Comparison of ENCODE assay signal across 19 cellular contexts in the genomic region with DNA sequence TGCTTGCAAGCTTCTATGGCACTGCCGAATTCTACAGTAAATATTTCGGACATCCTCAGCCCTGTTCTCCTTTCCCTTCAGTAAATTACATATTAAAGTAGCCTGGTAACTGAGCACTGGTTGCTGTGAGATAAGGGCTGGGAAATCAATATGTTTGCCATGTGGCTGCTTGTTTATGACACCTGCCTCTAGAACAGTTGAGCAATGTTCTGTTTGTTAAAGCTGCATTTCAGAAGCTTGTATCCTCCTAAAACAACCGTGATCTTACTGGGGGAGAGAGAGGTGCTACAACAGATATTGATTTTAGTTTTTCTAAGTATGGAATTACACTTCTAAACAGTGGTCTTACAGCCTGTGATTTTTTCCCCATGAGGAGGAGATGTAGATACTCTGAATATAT. TPM values are rescaled to one million over a fixed set of nuclear protein-coding genes. Genes with fewer than 3 reads are reported as not detected.
DNase-seq lines count a peak whose midpoint lies in the region; ATAC-seq, FAIRE-seq and TF ChIP-seq lines count a peak whose summit lies in the region.
"Had no signal": no experiment of that assay in that cellular context is flagged by ENCODE, and none has a peak within 500 bp of the region (broad histone marks: within the 10 kb centered on the region; RNA-seq: fewer than 3 reads in every experiment).

No MANE protein-coding gene starts in this region.

- no peak for TF ChIP-seq POLR2A in HepG2 (IDR thresholded peaks at IDR 0.05; ENCODE audit: insufficient read depth in 1 of 2, low read depth in 2 of 2, low read length in 2 of 2)

- in situ Hi-C loops in HepG2 (cut with HindIII; ENCODE audit: extremely low pct_ligation_motif_present, low pct_unique_long_range_greater_than_20kb): no loop called here

- 2% methylated on average over 3 of the region's 3 CpGs for WGBS in HepG2 (ENCODE audit: low lambda C conversion rate)

- no peak for TF ChIP-seq CTCF in 22Rv1 (IDR thresholded peaks at IDR 0.05)
- TF ChIP-seq CTCF in Loucy (conservative IDR thresholded peaks at IDR 0.05; ENCODE audit: low read length): no peak
- no peak for TF ChIP-seq CTCF in HepG2 (CRISPR knock-in tag; IDR thresholded peaks at IDR 0.05)

- H3K27me3 Mint-ChIP-seq in stimulated activated naive B cell treated with anti-CD40 and anti-IgM and Interleukin-4, amounts not matched to agents 10 μg/mL and 1 μg/mL and 100 μg/mL, for 72 hours: no peaks in the 10 kb centered on the region
- H3K27me3 Mint-ChIP-seq: activated naive CD8-positive, alpha-beta T cell treated with anti-CD3 and anti-CD28 coated beads, Interleukin-2, amount 50 U/mL, for 24 hours; T-cell had no signal

- H3K79me2 ChIP-seq in Loucy (ENCODE audit: insufficient read depth, low read length): no peaks in the 10 kb centered on the region
- H3K79me2 ChIP-seq in HepG2 (ENCODE audit: insufficient read depth, low read length): no peaks in the 10 kb centered on the region

- CTCF ChIA-PET in HepG2 (lab: Yijun Ruan, JAX; ENCODE audit: low intra/inter-chr PET ratio, low total read pairs): no interaction called here

- H3K27me3 ChIP-seq in Loucy (ENCODE audit: insufficient read depth, low read length, poor library complexity, severe bottlenecking) (no peaks in the 10 kb centered on the region), HepG2 (ENCODE audit: control insufficient read depth in 1 of 2, insufficient read depth in 2 of 2, low read length in 2 of 2) (peaks cover 0 to 2% of the 10 kb centered on the region in 2 experiments; a peak in 1 of 5 replicates)

- no peaks in the 10 kb centered on the region for H3K9me2 ChIP-seq in Loucy (replicated peaks; ENCODE audit: low read depth, low read length)

- H4K20me1 ChIP-seq in Loucy (ENCODE audit: insufficient read depth, low read length, poor library complexity, severe bottlenecking) (no peaks in the 10 kb centered on the region), HepG2 (ENCODE audit: insufficient read depth, low read length) (no peaks in the 10 kb centered on the region)

- H3K36me3 Mint-ChIP-seq in stimulated activated naive B cell treated with anti-CD40 and anti-IgM and Interleukin-4, amounts not matched to agents 10 μg/mL and 1 μg/mL and 100 μg/mL, for 72 hours: no peaks in the 10 kb centered on the region
- H3K36me3 Mint-ChIP-seq: T-cell had no signal

- no peaks in the 10 kb centered on the region for H3K9me3 Mint-ChIP-seq in stimulated activated naive B cell treated with anti-CD40 and anti-IgM and Interleukin-4, amounts not matched to agents 10 μg/mL and 1 μg/mL and 100 μg/mL, for 72 hours
- H3K9me3 Mint-ChIP-seq: activated naive CD8-positive, alpha-beta T cell treated with anti-CD3 and anti-CD28 coated beads, Interleukin-2, amount 50 U/mL, for 24 hours; T-cell had no signal

- H3K4me1 Mint-ChIP-seq in stimulated activated naive B cell treated with anti-CD40 and anti-IgM and Interleukin-4, amounts not matched to agents 10 μg/mL and 1 μg/mL and 100 μg/mL, for 72 hours: peaks cover 21 to 42% of the 10 kb centered on the region in 2 donors

- DNase-seq in NCI-H774 (lab: John Stamatoyannopoulos, UW): peak; percentile 63
- peak; percentile 32 for DNase-seq in HepG2 (ENCODE audit: low spot score)
- no peak for DNase-seq in stimulated activated naive B cell treated with anti-CD40 and anti-IgM and Interleukin-4, amounts not matched to agents 10 μg/mL and 1 μg/mL and 100 μg/mL, for 72 hours
- DNase-seq in kidney tubule cell (ENCODE audit: low spot score): no peak
- no peak for DNase-seq in midbrain (lab: John Stamatoyannopoulos, UW)
- DNase-seq: activated naive CD8-positive, alpha-beta T cell treated with anti-CD3 and anti-CD28 coated beads, Interleukin-2, amount 50 U/mL, for 24 hours; activated T-cell treated with anti-CD3 and anti-CD28 coated beads, Interleukin-2, amount 50 U/mL, for 1 hour; H7; Karpas-422; NCI-H446; nucleus accumbens; stimulated activated CD4-positive, alpha-beta T cell treated with anti-CD3 and anti-CD28 coated beads, Interleukin-12 subunit alpha, Interleukin-12 subunit beta, amount 100 ng/mL, for 4 hours; T-cell had no signal

- H2AFZ ChIP-seq in Loucy (ENCODE audit: low read length): no peak overlapping the region
- no peak overlapping the region for H2AFZ ChIP-seq in HepG2 (ENCODE audit: low read length)

- POLR2A ChIA-PET in HepG2 (lab: Yijun Ruan, JAX): no interaction called here

- H3K27ac Mint-ChIP-seq in stimulated activated naive B cell treated with anti-CD40 and anti-IgM and Interleukin-4, amounts not matched to agents 10 μg/mL and 1 μg/mL and 100 μg/mL, for 72 hours: no peak overlapping the region
- H3K27ac Mint-ChIP-seq: activated naive CD8-positive, alpha-beta T cell treated with anti-CD3 and anti-CD28 coated beads, Interleukin-2, amount 50 U/mL, for 24 hours had no signal

- H3K4me1 ChIP-seq in Loucy (ENCODE audit: insufficient read depth, low read length, poor library complexity, severe bottlenecking) (peaks cover 75% of the 10 kb centered on the region), HepG2 (ENCODE audit: insufficient read depth, low read length) (peaks cover 27% of the 10 kb centered on the region)

- peak overlapping the region; percentile 53 for H3K9ac ChIP-seq in Loucy (ENCODE audit: low read depth, low read length, poor library complexity, severe bottlenecking)
- H3K9ac ChIP-seq in HepG2 (ENCODE audit: insufficient read depth, low read depth, low read length): no peak overlapping the region

- H3F3A ChIP-seq in Loucy (ENCODE audit: low read depth): 0 out of 2 replicates have a peak, but pooled peaks cover under 1% of the 10 kb centered on the region

- TF ChIP-seq RAD21 in HepG2 (CRISPR knock-in tag; IDR thresholded peaks at IDR 0.05): no peak

- intact Hi-C loops in HepG2 (cut with micrococcal nuclease; ENCODE audit: unreplicated experiment): no loop called here

- no peak overlapping the region for H3K4me3 Mint-ChIP-seq in stimulated activated naive B cell treated with anti-CD40 and anti-IgM and Interleukin-4, amounts not matched to agents 10 μg/mL and 1 μg/mL and 100 μg/mL, for 72 hours
- H3K4me3 Mint-ChIP-seq: activated naive CD8-positive, alpha-beta T cell treated with anti-CD3 and anti-CD28 coated beads, Interleukin-2, amount 50 U/mL, for 24 hours; T-cell had no signal

- no TSS peak for BruUV-seq in HepG2 (replicated peaks; lab: Mats Ljungman, UMichigan)

- peak in 1 of 2 experiments; percentile 49; a peak in 1 of 4 replicates for TF ChIP-seq EP300 in HepG2 (IDR thresholded peaks at IDR 0.05; ENCODE audit: low read depth in 2 of 2, low read length in 2 of 2)
- no peak for TF ChIP-seq EP300 in HepG2 (CRISPR knock-in tag; IDR thresholded peaks at IDR 0.05; ENCODE audit: borderline replicate concordance)

- H3K4me3 ChIP-seq in Loucy (ENCODE audit: low read length, poor library complexity, severe bottlenecking) (no peak overlapping the region), HepG2 (replicated peaks in 1 of 3; ENCODE audit: insufficient read depth in 1 of 3, low read depth in 2 of 3, low read length in 3 of 3) (no peak overlapping the region)
- H3K4me3 ChIP-seq: lung had no signal

- no peaks in the 10 kb centered on the region for H3K9me3 ChIP-seq in Loucy (ENCODE audit: insufficient read depth, low read depth, low read length)
- H3K9me3 ChIP-seq in HepG2 (ENCODE audit: low read length): no peaks in the 10 kb centered on the region

- peak overlapping the region; percentile 43 for H3K27ac ChIP-seq in 22Rv1
- no peak overlapping the region for H3K27ac ChIP-seq in HepG2 (ENCODE audit: extremely low read length, insufficient read depth, low read length)

- H3K4me2 ChIP-seq in Loucy (ENCODE audit: low read depth, low read length, poor library complexity, severe bottlenecking) (peak overlapping the region; percentile 14), HepG2 (ENCODE audit: low read depth, low read length) (no peak overlapping the region)

- peak; percentile 91 for ATAC-seq in HepG2
- ATAC-seq in stimulated activated naive B cell treated with anti-CD40 and anti-IgM and Interleukin-4, amounts not matched to agents 10 μg/mL and 1 μg/mL and 100 μg/mL, for 72 hours (replicated peaks): no peak
- no peak for ATAC-seq in HG03457 (IDR thresholded peaks at IDR 0.05; ENCODE audit: unreplicated experiment)
- ATAC-seq: activated naive CD8-positive, alpha-beta T cell treated with anti-CD3 and anti-CD28 coated beads, Interleukin-2, amount 50 U/mL, for 24 hours; esophagus mucosa had no signal

- H3K36me3 ChIP-seq in Loucy (ENCODE audit: insufficient read depth, low read length) (no peaks in the 10 kb centered on the region), HepG2 (replicated peaks in 1 of 2; ENCODE audit: control insufficient read depth in 1 of 2, insufficient read depth in 2 of 2, low read length in 2 of 2) (no peaks in the 10 kb centered on the region)

- FAIRE-seq in HepG2 (lab: Jason Lieb, UNC): no peak

RNA-seq across cellular contexts. Expression of a gene that starts 39.4 kb away (rescaled TPM):
- not detected in 2 replicates for total RNA-seq in HepG2 (2016; rRNA removed; fragmentation: Illumina TruSeq; extraction: Trizol)
- total RNA-seq in HepG2 (2016; cell fraction: cytosol; rRNA removed; fragmentation: Illumina TruSeq; extraction: Trizol; ENCODE audit: low read depth): not detected in 2 replicates
- not detected in 2 replicates for total RNA-seq in HepG2 (2016; cell fraction: insoluble cytoplasmic fraction; rRNA removed; fragmentation: Illumina TruSeq; extraction: Trizol)
- total RNA-seq in HepG2 (2016; cell fraction: membrane; rRNA removed; fragmentation: Illumina TruSeq; extraction: Trizol): not detected in 2 replicates
- total RNA-seq in HepG2 (2016; cell fraction: nucleus; rRNA removed; fragmentation: Illumina TruSeq; extraction: Trizol): not detected in 2 replicates
- polyA plus RNA-seq in HepG2 (2011; rRNA removed): not detected in 2 replicates
- polyA plus RNA-seq in HepG2 (2011; cell fraction: cytosol; rRNA removed): not detected in 2 replicates
- not detected in 2 replicates for polyA plus RNA-seq in HepG2 (2011; cell fraction: nucleus; rRNA removed)
- not detected in 2 replicates for polyA plus RNA-seq in HepG2 (2012)
- not detected in 2 replicates for polyA plus RNA-seq in HepG2 (2016; cell fraction: cytosol; fragmentation: Illumina TruSeq; extraction: Trizol; ENCODE audit: low read depth)
- polyA plus RNA-seq in HepG2 (2016; cell fraction: insoluble cytoplasmic fraction; fragmentation: Illumina TruSeq; extraction: Trizol; ENCODE audit: low read depth): not detected in 2 replicates
- polyA plus RNA-seq in HepG2 (2016; cell fraction: membrane; fragmentation: Illumina TruSeq; extraction: Trizol; ENCODE audit: low read depth): not detected in 2 replicates
- not detected in 2 replicates for polyA plus RNA-seq in HepG2 (2016; cell fraction: nucleus; fragmentation: Illumina TruSeq; extraction: Trizol; ENCODE audit: insufficient read depth, low read depth)
- polyA minus RNA-seq in HepG2 (2011; rRNA and poly(A)+ RNA removed; ENCODE audit: low replicate concordance): not detected in 2 replicates
- polyA minus RNA-seq in HepG2 (2011; cell fraction: cytosol; rRNA and poly(A)+ RNA removed): not detected in 2 replicates
- not detected in 2 replicates for polyA minus RNA-seq in HepG2 (2011; cell fraction: nucleus; rRNA and poly(A)+ RNA removed)
- total RNA-seq: H7, RPMI7951 had no signal

Comparison
In these comparisons a context has a peak if more than half of its experiments do, and no peak if none do; other contexts are left out.
1. DNase-seq: peak in NCI-H774 (single experiment) and HepG2 (single experiment); none in stimulated activated naive B cell treated with anti-CD40 and anti-IgM and Interleukin-4, amounts not matched to agents 10 μg/mL and 1 μg/mL and 100 μg/mL, for 72 hours (single experiment), kidney tubule cell (single experiment) and midbrain (single experiment).